21 cellular contexts compared by ENCODE assay signal in the genomic region with DNA sequence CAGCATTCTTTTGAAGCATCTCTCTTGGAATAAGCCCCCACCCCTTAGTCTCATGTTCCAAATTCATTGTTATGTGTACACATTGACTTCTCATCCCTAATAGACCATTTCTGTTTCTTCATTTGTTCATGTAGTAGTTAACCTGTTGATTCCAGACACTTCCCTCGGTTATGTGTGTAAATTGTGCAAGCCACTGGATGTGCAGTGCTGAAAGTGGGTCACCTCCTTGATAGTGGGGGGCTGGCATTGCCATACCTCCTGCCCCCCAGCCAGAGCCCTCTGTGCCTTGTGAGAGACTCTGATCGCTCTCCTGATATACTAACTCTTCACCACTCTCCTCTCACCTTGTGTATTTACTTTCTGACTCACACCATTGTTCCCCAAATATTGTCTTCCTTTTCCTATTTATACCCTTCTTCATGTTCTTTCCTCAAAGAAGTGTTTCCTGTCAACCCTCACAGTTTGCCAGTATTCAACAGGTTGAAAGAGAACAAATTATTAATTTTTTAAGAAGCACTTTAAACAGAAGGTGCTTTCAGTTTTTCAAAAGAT. TPM values are rescaled to one million over a fixed set of nuclear protein-coding genes. Genes with fewer than 3 reads are reported as not detected.
DNase-seq lines count a peak whose midpoint lies in the region; ATAC-seq, FAIRE-seq and TF ChIP-seq lines count a peak whose summit lies in the region.
"Had no signal": no experiment of that assay in that cellular context is flagged by ENCODE, and none has a peak within 500 bp of the region (broad histone marks: within the 10 kb centered on the region; RNA-seq: fewer than 3 reads in every experiment).

No MANE protein-coding gene starts in this region.

- H3K4me3 ChIP-seq in OCI-LY1 (ENCODE audit: low read depth, low read length, poor library complexity, severe bottlenecking) = no peak overlapping the region
- H3K4me3 ChIP-seq: HAP-1, heart right ventricle, left ventricle myocardium inferior had no signal

- H3K9ac ChIP-seq in OCI-LY1 (ENCODE audit: low read length) = no peak overlapping the region

- H3K27me3 ChIP-seq in OCI-LY1 (ENCODE audit: insufficient read depth, low read length) = no peaks in the 10 kb centered on the region
- H3K27me3 ChIP-seq: heart right ventricle had no signal

- H3K4me3 Mint-ChIP-seq in endothelial cell (ENCODE audit: unreplicated experiment) (peak overlapping the region; percentile 10), osteocyte (ENCODE audit: unreplicated experiment) (no peak overlapping the region)
- H3K4me3 Mint-ChIP-seq in natural killer cell treated with Interleukin-12 subunit alpha and Interleukin-12 subunit beta and Interleukin-15 and Interleukin-18, amount 100 ng/mL, for 72 hours = no peak overlapping the region
- H3K4me3 Mint-ChIP-seq: activated naive CD8-positive, alpha-beta T cell treated with anti-CD3 and anti-CD28 coated beads for 36 hours; activated T-cell treated with anti-CD3 and anti-CD28 coated beads, Interleukin-2, amount 50 U/mL, for 72 hours; stimulated activated effector memory CD8-positive, alpha-beta T cell treated with anti-CD3 and anti-CD28 coated beads, Interleukin-12 subunit alpha, Interleukin-12 subunit beta, amount 100 ng/mL, for 72 hours had no signal

- H3K4me1 ChIP-seq in OCI-LY1 (ENCODE audit: insufficient read depth, low read length, severe bottlenecking) = peaks cover 81% of the 10 kb centered on the region
- H3K4me1 ChIP-seq: HAP-1 had no signal

- peak overlapping the region; percentile 7; the same call in 1 of the 2 replicates for H3K4me2 ChIP-seq in OCI-LY1 (ENCODE audit: low read length)

- no peak for ATAC-seq in GM18519 (IDR thresholded peaks at IDR 0.05; ENCODE audit: low FRiP score, unreplicated experiment)
- no peak for ATAC-seq in HG03521 (IDR thresholded peaks at IDR 0.05; ENCODE audit: unreplicated experiment)
- ATAC-seq in natural killer cell treated with Interleukin-12 subunit alpha and Interleukin-12 subunit beta and Interleukin-15 and Interleukin-18, amount 100 ng/mL, for 72 hours = no peak
- ATAC-seq: activated T-cell treated with anti-CD3 and anti-CD28 coated beads, Interleukin-2, amount 50 U/mL, for 72 hours; heart right ventricle; sciatic nerve; stimulated activated effector memory CD8-positive, alpha-beta T cell treated with anti-CD3 and anti-CD28 coated beads, Interleukin-12 subunit alpha, Interleukin-12 subunit beta, amount 100 ng/mL, for 72 hours had no signal

- peaks cover 3% of the 10 kb centered on the region; the same call in 1 of the 2 replicates for H3K36me3 ChIP-seq in OCI-LY1 (ENCODE audit: insufficient read depth, low read length)
- H3K36me3 ChIP-seq: HAP-1, heart right ventricle, left ventricle myocardium inferior had no signal

- H3K36me3 Mint-ChIP-seq in endothelial cell (ENCODE audit: low read depth, unreplicated experiment) = no peaks in the 10 kb centered on the region
- no peaks in the 10 kb centered on the region for H3K36me3 Mint-ChIP-seq in osteocyte (ENCODE audit: unreplicated experiment)
- no peaks in the 10 kb centered on the region for H3K36me3 Mint-ChIP-seq in natural killer cell treated with Interleukin-12 subunit alpha and Interleukin-12 subunit beta and Interleukin-15 and Interleukin-18, amount 100 ng/mL, for 72 hours
- H3K36me3 Mint-ChIP-seq: stimulated activated effector memory CD8-positive, alpha-beta T cell treated with anti-CD3 and anti-CD28 coated beads, Interleukin-12 subunit alpha, Interleukin-12 subunit beta, amount 100 ng/mL, for 72 hours had no signal

- H3K27ac Mint-ChIP-seq in endothelial cell (ENCODE audit: unreplicated experiment) (peak overlapping the region; percentile 90), osteocyte (ENCODE audit: unreplicated experiment) (peak overlapping the region; percentile 2)
- H3K27ac Mint-ChIP-seq in natural killer cell treated with Interleukin-12 subunit alpha and Interleukin-12 subunit beta and Interleukin-15 and Interleukin-18, amount 100 ng/mL, for 72 hours = peak overlapping the region in 1 of 2 donors; percentile 15
- H3K27ac Mint-ChIP-seq: activated naive CD8-positive, alpha-beta T cell treated with anti-CD3 and anti-CD28 coated beads for 36 hours; stimulated activated effector memory CD8-positive, alpha-beta T cell treated with anti-CD3 and anti-CD28 coated beads, Interleukin-12 subunit alpha, Interleukin-12 subunit beta, amount 100 ng/mL, for 72 hours had no signal

- H3K4me1 Mint-ChIP-seq in endothelial cell (ENCODE audit: unreplicated experiment) (peaks cover 27% of the 10 kb centered on the region), osteocyte (ENCODE audit: unreplicated experiment) (peaks cover 25% of the 10 kb centered on the region)
- peaks cover 15 to 26% of the 10 kb centered on the region in 2 donors for H3K4me1 Mint-ChIP-seq in natural killer cell treated with Interleukin-12 subunit alpha and Interleukin-12 subunit beta and Interleukin-15 and Interleukin-18, amount 100 ng/mL, for 72 hours (ENCODE audit: low read depth in 2 of 2)

- H3K27ac ChIP-seq in OCI-LY1 (ENCODE audit: low read depth, low read length, poor library complexity, severe bottlenecking) = peak overlapping the region; percentile 61
- H3K27ac ChIP-seq: heart right ventricle, left ventricle myocardium inferior had no signal

- peak; percentile 43 for FAIRE-seq in GM12891 (lab: Jason Lieb, UNC)
- FAIRE-seq: colon had no signal

- no peak for TF ChIP-seq POLR2A in GM12891 (IDR thresholded peaks at IDR 0.05; ENCODE audit: low read depth, low read length)

- no peaks in the 10 kb centered on the region for H3K9me3 Mint-ChIP-seq in endothelial cell (ENCODE audit: unreplicated experiment)
- H3K9me3 Mint-ChIP-seq in osteocyte (ENCODE audit: unreplicated experiment) = no peaks in the 10 kb centered on the region
- no peaks in the 10 kb centered on the region for H3K9me3 Mint-ChIP-seq in natural killer cell treated with Interleukin-12 subunit alpha and Interleukin-12 subunit beta and Interleukin-15 and Interleukin-18, amount 100 ng/mL, for 72 hours
- H3K9me3 Mint-ChIP-seq: activated naive CD8-positive, alpha-beta T cell treated with anti-CD3 and anti-CD28 coated beads for 36 hours; activated T-cell treated with anti-CD3 and anti-CD28 coated beads, Interleukin-2, amount 50 U/mL, for 72 hours; stimulated activated effector memory CD8-positive, alpha-beta T cell treated with anti-CD3 and anti-CD28 coated beads, Interleukin-12 subunit alpha, Interleukin-12 subunit beta, amount 100 ng/mL, for 72 hours had no signal

- no peaks in the 10 kb centered on the region for H3K9me2 ChIP-seq in OCI-LY1 (ENCODE audit: low read depth, low read length)

- TF ChIP-seq CTCF in OCI-LY1 (IDR thresholded peaks at IDR 0.05; ENCODE audit: low read length) (no peak), endothelial cell (IDR thresholded peaks at IDR 0.05; ENCODE audit: unreplicated experiment) (no peak), osteocyte (IDR thresholded peaks at IDR 0.05) (no peak)

- DNase-seq in GM12891 (ENCODE audit: insufficient read length, low spot score) (no peak), endothelial cell (ENCODE audit: low spot score) (no peak), osteocyte (ENCODE audit: extremely low spot score, unreplicated experiment) (no peak)
- DNase-seq in natural killer cell treated with Interleukin-12 subunit alpha and Interleukin-12 subunit beta and Interleukin-15 and Interleukin-18, amount 100 ng/mL, for 72 hours (ENCODE audit: low spot score) = no peak
- DNase-seq: activated CD8-positive, alpha-beta memory T cell treated with anti-CD3 and anti-CD28 coated beads for 24 hours; activated naive CD8-positive, alpha-beta T cell treated with anti-CD3 and anti-CD28 coated beads for 36 hours; activated T-cell treated with anti-CD3 and anti-CD28 coated beads, Interleukin-2, amount 50 U/mL, for 72 hours; DND-41; heart right ventricle; left ventricle myocardium inferior; NCI-H1417 treated with DMSO at 0.1 percent for 48 hours; NCI-H2171 treated with DMSO at 0.1 percent for 48 hours; occipital lobe; SHP77 had no signal

- H2AFZ ChIP-seq in OCI-LY1 (ENCODE audit: low read length) = no peak overlapping the region

- peaks cover 95% of the 10 kb centered on the region for H3K79me2 ChIP-seq in OCI-LY1 (ENCODE audit: insufficient read depth, low read length)

- no peaks in the 10 kb centered on the region for H3K27me3 Mint-ChIP-seq in endothelial cell (ENCODE audit: unreplicated experiment)
- no peaks in the 10 kb centered on the region for H3K27me3 Mint-ChIP-seq in osteocyte (ENCODE audit: unreplicated experiment)
- no peaks in the 10 kb centered on the region for H3K27me3 Mint-ChIP-seq in natural killer cell treated with Interleukin-12 subunit alpha and Interleukin-12 subunit beta and Interleukin-15 and Interleukin-18, amount 100 ng/mL, for 72 hours
- H3K27me3 Mint-ChIP-seq: activated naive CD8-positive, alpha-beta T cell treated with anti-CD3 and anti-CD28 coated beads for 36 hours had no signal

- peaks cover 4% of the 10 kb centered on the region; the same call in 1 of the 2 replicates for H3F3A ChIP-seq in OCI-LY1 (ENCODE audit: insufficient read depth, low read length)

- H4K20me1 ChIP-seq in OCI-LY1 (ENCODE audit: insufficient read depth, low read length) = no peaks in the 10 kb centered on the region

- H3K9me3 ChIP-seq in OCI-LY1 (ENCODE audit: low read length) = no peaks in the 10 kb centered on the region
- H3K9me3 ChIP-seq: HAP-1, heart right ventricle, left ventricle myocardium inferior had no signal

TF ChIP-seq in GM12891, 5 proteins besides CTCF, POLR2A, EP300 and RAD21:
- TF ChIP-seq SPI1 (IDR thresholded peaks at IDR 0.05; ENCODE audit: low read depth, low read length) = no peak
- TF ChIP-seq TAF1 (IDR thresholded peaks at IDR 0.05; ENCODE audit: low read depth, low read length) = no peak
- TF ChIP-seq POLR2AphosphoS5 (IDR thresholded peaks at IDR 0.05; ENCODE audit: low read depth, low read length) = no peak
- no peak for TF ChIP-seq PAX5 (IDR thresholded peaks at IDR 0.05; ENCODE audit: insufficient read depth, low read length, severe bottlenecking)
- no peak for TF ChIP-seq POU2F2 (IDR thresholded peaks at IDR 0.05; ENCODE audit: low read depth, low read length)

RNA-seq across cellular contexts. Expression of a gene that starts 59.0 kb away (rescaled TPM):
- 13.9 TPM for polyA plus RNA-seq in GM12891 (2012; ENCODE audit: low read depth, missing spikeins)
- 19.0 TPM for total RNA-seq in endothelial cell (ENCODE audit: unreplicated experiment)
- 23.0 and 27.8 TPM in 2 replicates for total RNA-seq in osteocyte
- total RNA-seq in natural killer cell treated with Interleukin-12 subunit alpha and Interleukin-12 subunit beta and Interleukin-15 and Interleukin-18, amount 100 ng/mL, for 72 hours = 10 to 100 TPM; 28.3 to 39.4 TPM
